2 cellular contexts compared by ENCODE assay signal in the genomic region with DNA sequence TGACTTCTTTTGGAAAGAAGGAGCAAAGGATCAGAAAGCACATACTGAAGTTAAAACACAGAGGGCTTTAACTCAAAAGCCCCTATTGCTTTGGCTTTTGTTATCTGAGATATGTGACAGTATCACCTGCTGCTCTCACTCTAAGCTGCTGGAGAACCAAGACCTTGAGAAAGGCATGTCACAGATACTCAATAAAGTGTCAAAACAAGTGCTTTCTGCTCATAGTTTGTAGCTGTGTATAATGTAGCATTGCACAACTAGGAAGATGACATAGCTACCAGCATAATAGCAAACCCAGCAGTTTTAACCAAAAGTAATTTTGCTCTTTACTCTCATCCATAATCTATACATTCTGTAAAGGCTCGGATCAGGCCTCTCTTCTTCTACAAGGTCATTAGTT.
TF ChIP-seq lines count a peak whose summit lies in the region.

No MANE protein-coding gene starts in this region.

TF ChIP-seq in H1, 55 proteins besides CTCF, POLR2A, EP300 and RAD21:
- TF ChIP-seq HDAC2 (IDR thresholded peaks at IDR 0.05; ENCODE audit: borderline replicate concordance in 1 of 2, low read depth in 2 of 2, low read length in 2 of 2) (no peak), TAF7 (optimal IDR thresholded peaks at IDR 0.05; ENCODE audit: borderline replicate concordance, low read depth, low read length) (no peak), CHD1 (IDR thresholded peaks at IDR 0.05; ENCODE audit: low read depth, low read length) (no peak)
- TF ChIP-seq, protein P1, sequence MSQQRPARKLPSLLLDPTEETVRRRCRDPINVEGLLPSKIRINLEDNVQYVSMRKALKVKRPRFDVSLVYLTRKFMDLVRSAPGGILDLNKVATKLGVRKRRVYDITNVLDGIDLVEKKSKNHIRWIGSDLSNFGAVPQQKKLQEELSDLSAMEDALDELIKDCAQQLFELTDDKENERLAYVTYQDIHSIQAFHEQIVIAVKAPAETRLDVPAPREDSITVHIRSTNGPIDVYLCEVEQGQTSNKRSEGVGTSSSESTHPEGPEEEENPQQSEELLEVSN (IDR thresholded peaks at IDR 0.05): no peak

TF ChIP-seq in neural cell, 6 proteins besides CTCF, POLR2A, EP300 and RAD21:
- no peak for TF ChIP-seq SMC3 (conservative IDR thresholded peaks at IDR 0.05; ENCODE audit: poor library complexity)
- TF ChIP-seq POLR2AphosphoS5 (IDR thresholded peaks at IDR 0.05): peak; percentile 50
